In the genomic region with DNA sequence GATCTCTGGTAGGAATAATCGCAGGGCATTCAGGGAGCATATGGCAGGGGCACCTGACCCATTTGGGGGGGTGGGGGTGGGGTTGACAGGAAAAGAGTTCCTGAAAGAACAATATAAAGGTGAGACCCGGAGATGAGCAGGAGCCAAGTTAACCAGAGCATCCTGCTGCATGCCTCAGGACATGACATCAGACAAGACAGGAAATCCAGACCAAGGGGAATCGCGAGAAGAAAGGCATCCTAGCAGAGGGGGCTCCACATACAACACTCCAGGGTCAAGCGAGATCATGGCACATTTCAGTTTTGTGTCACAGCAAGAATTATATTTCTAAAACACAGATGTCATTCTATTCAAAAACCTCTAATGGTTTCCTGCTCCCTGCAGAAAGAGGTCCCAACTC, we compare ENCODE assay signal across 20 cellular contexts.
"Had no signal": no experiment of that assay in that cellular context is flagged by ENCODE, and none has a peak within 500 bp of the region (broad histone marks: within the 10 kb centered on the region; RNA-seq: fewer than 3 reads in every experiment).

No MANE protein-coding gene starts in this region.

- H3K4me3 ChIP-seq: MG63, SJSA1, SK-N-MC had no signal

- H3K9me3 ChIP-seq: MG63, SJSA1 had no signal

- FAIRE-seq: RCC 7860 had no signal

- H3K27me3 ChIP-seq: SJSA1 had no signal

- H3K36me3 ChIP-seq: MG63, SJSA1 had no signal

- H3K27ac ChIP-seq: SJSA1, SK-N-MC had no signal

- H3K4me1 ChIP-seq: SJSA1 had no signal

- DNase-seq: KBM-7, MG63, NCI-H1092, NCI-H1105 treated with DMSO at 0.1 percent for 48 hours, NCI-H1417 treated with DMSO at 0.1 percent for 48 hours, NCI-H146, NCI-H187 treated with DMSO at 0.1 percent for 48 hours, NCI-H2029 treated with DMSO at 0.1 percent for 48 hours, NCI-H226, NCI-H446, NCI-H510A, NCI-H524 treated with DMSO at 0.1 percent for 48 hours, NCI-H69, NCI-H774, Right ventricle myocardium superior, RPMI8226, SIG-M5 had no signal
